28 cellular contexts compared by ENCODE assay signal in the genomic region with DNA sequence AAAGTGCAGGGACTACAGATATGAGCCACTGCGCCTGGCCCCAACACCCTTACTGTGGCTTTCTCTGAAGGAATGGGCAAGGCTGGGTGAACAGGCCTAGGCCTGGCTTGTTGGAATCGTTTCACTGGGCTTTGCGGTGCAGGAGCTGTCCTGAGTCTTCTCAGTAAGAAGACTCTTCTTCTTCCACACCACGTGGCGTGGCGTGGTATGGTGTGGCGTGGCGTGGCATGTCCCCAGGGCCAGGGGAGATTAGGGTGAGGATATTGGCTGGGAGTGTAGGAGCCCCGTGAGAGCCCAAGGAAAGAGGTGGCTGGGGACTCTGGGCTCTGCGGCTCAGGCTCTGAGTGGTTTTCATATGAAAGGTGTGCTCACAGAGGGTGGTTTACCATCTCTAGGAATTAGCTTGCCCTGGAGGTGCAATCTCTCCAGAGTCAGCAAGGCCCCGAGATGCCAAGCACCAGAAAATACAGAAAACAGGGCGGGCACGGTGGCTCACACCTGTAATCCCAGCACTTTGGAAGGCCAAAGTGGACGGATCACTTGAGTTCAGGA.
"Had no signal": no experiment of that assay in that cellular context is flagged by ENCODE, and none has a peak within 500 bp of the region (broad histone marks: within the 10 kb centered on the region; RNA-seq: fewer than 3 reads in every experiment).

No MANE protein-coding gene starts in this region.

- H3K4me1 Mint-ChIP-seq: activated B cell treated with CpG ODN at 0.5 μM for 24 hours had no signal

- ATAC-seq: activated CD8-positive, alpha-beta memory T cell treated with anti-CD3 and anti-CD28 coated beads, Interleukin-2, amount 10 ng/mL, durations not matched to agents 7 days and 5 days; activated T-cell treated with anti-CD3 and anti-CD28 coated beads, Interleukin-2, amount 50 U/mL, for 4 hours; activated T-helper 17 cell treated with anti-CD3 and anti-CD28 coated beads, Interleukin-2, amount 50 U/mL, for 72 hours; Panc1; T-helper 17 cell had no signal

- H3K36me3 Mint-ChIP-seq: activated naive CD8-positive, alpha-beta T cell had no signal

- H3K4me3 Mint-ChIP-seq: activated B cell treated with CpG ODN at 0.5 μM for 24 hours; activated CD4-positive, alpha-beta T cell treated with anti-CD3 and anti-CD28 coated beads, Interleukin-2, amount 10 ng/mL, durations not matched to agents 24 days and 14 days; activated CD8-positive, alpha-beta memory T cell treated with anti-CD3 and anti-CD28 coated beads, Interleukin-2, amount 10 ng/mL, durations not matched to agents 7 days and 5 days; activated naive CD4-positive, alpha-beta T cell treated with anti-CD3 and anti-CD28 coated beads for 36 hours; activated naive CD8-positive, alpha-beta T cell; activated T-cell treated with anti-CD3 and anti-CD28 coated beads, Interleukin-2, amount 50 U/mL, for 4 hours; activated T-helper 17 cell treated with anti-CD3 and anti-CD28 coated beads, Interleukin-2, amount 50 U/mL, for 72 hours; IgD-negative memory B cell; T-helper 17 cell had no signal

- H3K9me3 Mint-ChIP-seq: activated B cell treated with CpG ODN at 0.5 μM for 24 hours; activated CD4-positive, alpha-beta T cell treated with anti-CD3 and anti-CD28 coated beads, Interleukin-2, amount 10 ng/mL, durations not matched to agents 24 days and 14 days; activated naive CD4-positive, alpha-beta T cell treated with anti-CD3 and anti-CD28 coated beads for 36 hours; activated T-cell treated with anti-CD3 and anti-CD28 coated beads, Interleukin-2, amount 50 U/mL, for 4 hours; activated T-helper 17 cell treated with anti-CD3 and anti-CD28 coated beads, Interleukin-2, amount 50 U/mL, for 72 hours; IgD-negative memory B cell had no signal

- H3K27ac Mint-ChIP-seq: activated B cell treated with CpG ODN at 0.5 μM for 24 hours; activated CD4-positive, alpha-beta T cell treated with anti-CD3 and anti-CD28 coated beads, Interleukin-2, amount 10 ng/mL, durations not matched to agents 24 days and 14 days; activated CD8-positive, alpha-beta memory T cell treated with anti-CD3 and anti-CD28 coated beads, Interleukin-2, amount 10 ng/mL, durations not matched to agents 7 days and 5 days; activated naive CD4-positive, alpha-beta T cell treated with anti-CD3 and anti-CD28 coated beads for 36 hours; activated naive CD8-positive, alpha-beta T cell; activated T-helper 17 cell treated with anti-CD3 and anti-CD28 coated beads, Interleukin-2, amount 50 U/mL, for 72 hours; IgD-negative memory B cell; T-helper 17 cell had no signal

- DNase-seq: activated B cell treated with CpG ODN at 0.5 μM for 24 hours; activated CD4-positive, alpha-beta T cell treated with anti-CD3 and anti-CD28 coated beads for 1 hour; activated CD4-positive, alpha-beta T cell treated with anti-CD3 and anti-CD28 coated beads, Interleukin-2, amount 10 ng/mL, durations not matched to agents 24 days and 14 days; activated CD4-positive, alpha-beta T cell treated with anti-CD3 and anti-CD28 coated beads, Interleukin-2, amount 50 U/mL, for 48 hours; activated CD8-positive, alpha-beta memory T cell treated with anti-CD3 and anti-CD28 coated beads, Interleukin-2, amount 10 ng/mL, durations not matched to agents 7 days and 5 days; activated gamma-delta T cell; activated naive CD4-positive, alpha-beta T cell treated with anti-CD3 and anti-CD28 coated beads for 36 hours; activated T-cell treated with anti-CD3 and anti-CD28 coated beads, Interleukin-2, amount 50 U/mL, for 4 hours; caudate nucleus; KG1; NCI-H1092; NCI-H1417 treated with DMSO at 0.1 percent for 48 hours; NCI-H1694; NCI-H2029; NCI-H2107; NCI-H345; NCI-H510A; NCI-H526 treated with DMSO at 0.1 percent for 48 hours; NK-92 treated with Interleukin-12 subunit alpha and Interleukin-12 subunit beta, amount 100 ng/mL, for 24 hours; OCI-M1; SIG-M5; T-helper 17 cell; T-helper 9 cell had no signal

- H3K27me3 Mint-ChIP-seq: activated B cell treated with CpG ODN at 0.5 μM for 24 hours; activated CD4-positive, alpha-beta T cell treated with anti-CD3 and anti-CD28 coated beads, Interleukin-2, amount 10 ng/mL, durations not matched to agents 24 days and 14 days; activated CD8-positive, alpha-beta memory T cell treated with anti-CD3 and anti-CD28 coated beads, Interleukin-2, amount 10 ng/mL, durations not matched to agents 7 days and 5 days; activated naive CD8-positive, alpha-beta T cell; activated T-helper 17 cell treated with anti-CD3 and anti-CD28 coated beads, Interleukin-2, amount 50 U/mL, for 72 hours; IgD-negative memory B cell; T-helper 17 cell had no signal

- H3K27ac ChIP-seq: RWPE1 had no signal
